14 cellular contexts compared by ENCODE assay signal in genomic region chr1:206704239-206704638, GRCh38. TPM values are rescaled to one million over a fixed set of nuclear protein-coding genes. Genes with fewer than 3 reads are reported as not detected.
A peak's percentile ranks its signal among the peaks of the same experiment; 100 is the strongest.
DNase-seq lines count a peak whose midpoint lies in the region; ATAC-seq, FAIRE-seq and TF ChIP-seq lines count a peak whose summit lies in the region.
"Had no signal": no experiment of that assay in that cellular context is flagged by ENCODE, and none has a peak within 500 bp of the region (broad histone marks: within the 10 kb centered on the region; RNA-seq: fewer than 3 reads in every experiment).

No MANE protein-coding gene starts in this region.

- CTCF ChIA-PET in GM12878 (lab: Yijun Ruan, JAX), result interaction anchor here (0.8 to 6.0 kb wide), 10 partner anchors 9 to 105 kb away, joined by 3 to 41 read pairs (median 6); no protein-coding TSS in a partner anchor

- RAD21 ChIA-PET in GM12878 (lab: Charles Lee; ENCODE audit: unreplicated experiment), result interaction anchor here (1.6 to 4.8 kb wide), 6 partner anchors 10 to 41 kb away, joined by 4 to 28 read pairs (median 8); no protein-coding TSS in a partner anchor

- no peaks in the 10 kb centered on the region; the same call in 1 of the 2 replicates for H3K27me3 ChIP-seq in KMS-11 (ENCODE audit: insufficient read depth, low read depth)
- no peaks in the 10 kb centered on the region for H3K27me3 ChIP-seq in GM12878 (replicated peaks in 1 of 2; ENCODE audit: control insufficient read depth in 2 of 2, insufficient read depth in 2 of 2, low read length in 1 of 2)
- no peaks in the 10 kb centered on the region for H3K27me3 ChIP-seq in brain microvascular endothelial cell (replicated peaks)
- H3K27me3 ChIP-seq: cardiac muscle cell had no signal

- no peaks in the 10 kb centered on the region for H3K9me3 Mint-ChIP-seq in activated CD4-positive, alpha-beta T cell treated with anti-CD3 and anti-CD28 coated beads, Interleukin-2, amount 10 ng/mL, durations not matched to agents 24 days and 14 days
- no peaks in the 10 kb centered on the region for H3K9me3 Mint-ChIP-seq in neural crest cell

- H3K9ac ChIP-seq in KMS-11 (no peak overlapping the region), GM12878 (ENCODE audit: control insufficient read depth, insufficient read depth, low read length) (no peak overlapping the region)

- intact Hi-C loops in activated CD4-positive, alpha-beta T cell treated with anti-CD3 and anti-CD28 coated beads, Interleukin-2, amount 10 ng/mL, durations not matched to agents 24 days and 14 days (cut with micrococcal nuclease), result no loop called here
- intact Hi-C loops in GM12878 (cut with micrococcal nuclease; ENCODE audit: unreplicated experiment), result no loop called here

- H2AFZ ChIP-seq in KMS-11 (ENCODE audit: low read depth) (no peak overlapping the region), GM12878 (ENCODE audit: control insufficient read depth, low read depth, low read length) (no peak overlapping the region)

- peak; percentile 35 for ATAC-seq in GM12878
- ATAC-seq in GM21526 (IDR thresholded peaks at IDR 0.05; ENCODE audit: low FRiP score, unreplicated experiment), result no peak

- peak overlapping the region; percentile 71 for H3K4me3 Mint-ChIP-seq in activated CD4-positive, alpha-beta T cell treated with anti-CD3 and anti-CD28 coated beads, Interleukin-2, amount 10 ng/mL, durations not matched to agents 24 days and 14 days
- H3K4me3 Mint-ChIP-seq in neural crest cell, result no peak overlapping the region

- H3K4me1 ChIP-seq in KMS-11 (ENCODE audit: low read depth, poor library complexity, severe bottlenecking), result peaks cover 91% of the 10 kb centered on the region
- peaks cover 59% of the 10 kb centered on the region for H3K4me1 ChIP-seq in GM12878 (ENCODE audit: control insufficient read depth, insufficient read depth, low read length)

- H3K4me2 ChIP-seq in KMS-11, result peak overlapping the region; percentile 55
- H3K4me2 ChIP-seq in GM12878 (ENCODE audit: control insufficient read depth, insufficient read depth), result peak overlapping the region; percentile 86

- H3K36me3 Mint-ChIP-seq in activated CD4-positive, alpha-beta T cell treated with anti-CD3 and anti-CD28 coated beads, Interleukin-2, amount 10 ng/mL, durations not matched to agents 24 days and 14 days (ENCODE audit: low read depth), result peaks cover 14% of the 10 kb centered on the region
- H3K36me3 Mint-ChIP-seq in neural crest cell (ENCODE audit: low read depth), result no peaks in the 10 kb centered on the region

- H3K4me3 ChIP-seq in KMS-11 (IDR thresholded peaks at IDR 0.05; ENCODE audit: insufficient read depth, low read depth, low read length) (peak overlapping the region; percentile 43), GM12878 (peak overlapping the region; percentile 5; the same call in 1 of the 2 replicates), brain microvascular endothelial cell (ENCODE audit: low read depth, low read length) (no peak overlapping the region)
- H3K4me3 ChIP-seq: cardiac muscle cell had no signal

- H3K27me3 Mint-ChIP-seq in activated CD4-positive, alpha-beta T cell treated with anti-CD3 and anti-CD28 coated beads, Interleukin-2, amount 10 ng/mL, durations not matched to agents 24 days and 14 days, result no peaks in the 10 kb centered on the region
- no peaks in the 10 kb centered on the region for H3K27me3 Mint-ChIP-seq in neural crest cell (ENCODE audit: low read depth)

- SMC1A ChIA-PET in GM12878 (lab: Charles Lee; ENCODE audit: uncharacterized antibody, unreplicated experiment), result interaction anchor here (0.6 to 17.9 kb wide), 10 partner anchors 11 to 97 kb away, joined by 3 to 222 read pairs (median 11); partner anchors contain the start of gene DYRK3

- TF ChIP-seq EP300 in GM12878 (IDR thresholded peaks at IDR 0.05; ENCODE audit: borderline replicate concordance in 1 of 2, control insufficient read depth in 1 of 2, low read depth in 2 of 2, low read length in 2 of 2), result no peak

- H4K20me1 ChIP-seq in KMS-11 (ENCODE audit: insufficient read depth), result no peaks in the 10 kb centered on the region; the same call in 1 of the 2 replicates
- peaks cover 42% of the 10 kb centered on the region for H4K20me1 ChIP-seq in GM12878 (ENCODE audit: control insufficient read depth, insufficient read depth)

- POLR2A ChIA-PET in GM12878 (lab: Charles Lee), result interaction anchor here (1.0 to 21.4 kb wide), 4 partner anchors 13 to 67 kb away, joined by 3 to 334 read pairs (median 29); partner anchors contain the start of genes IL19 and MAPKAPK2

- no peaks in the 10 kb centered on the region; the same call in 1 of the 2 replicates for H3K79me2 ChIP-seq in KMS-11 (ENCODE audit: insufficient read depth, low read depth)
- H3K79me2 ChIP-seq in GM12878 (ENCODE audit: control insufficient read depth, insufficient read depth, low read length), result peaks cover 78% of the 10 kb centered on the region

- no peak for TF ChIP-seq RAD21 in GM12878 (IDR thresholded peaks at IDR 0.05; ENCODE audit: insufficient read depth, low read depth, low read length)

- no peak for TF ChIP-seq CTCF in KMS-11 (conservative IDR thresholded peaks at IDR 0.05; ENCODE audit: low read depth, low read length)
- no peak for TF ChIP-seq CTCF in GM12878 (IDR thresholded peaks at IDR 0.05 in 2 of 3, conservative IDR thresholded peaks at IDR 0.05 in 1 of 3; ENCODE audit: control insufficient read depth in 2 of 3, extremely low read depth in 1 of 3, insufficient read depth in 1 of 3, low read depth in 3 of 3, low read length in 3 of 3)
- TF ChIP-seq CTCF in neural crest cell (conservative IDR thresholded peaks at IDR 0.05), result no peak
- TF ChIP-seq CTCF in brain microvascular endothelial cell (IDR thresholded peaks at IDR 0.05; ENCODE audit: low read depth, low read length, missing control alignments), result no peak

- TF ChIP-seq POLR2A in GM12878 (IDR thresholded peaks at IDR 0.05; ENCODE audit: low read depth, low read length), result no peak

- no TSS peak for BruUV-seq in GM12878 (replicated peaks; lab: Mats Ljungman, UMichigan)

- FAIRE-seq in GM12878 (lab: Jason Lieb, UNC), result no peak
- FAIRE-seq: D721Med, endothelial cell of umbilical vein had no signal

- H3K27ac ChIP-seq in KMS-11, result no peak overlapping the region
- peak overlapping the region; percentile 59 for H3K27ac ChIP-seq in GM12878 (ENCODE audit: control insufficient read depth, insufficient read depth)
- H3K27ac ChIP-seq in brain microvascular endothelial cell, result no peak overlapping the region
- H3K27ac ChIP-seq: HL-60 had no signal

- peak; percentile 73 for DNase-seq in activated CD4-positive, alpha-beta T cell treated with anti-CD3 and anti-CD28 coated beads, Interleukin-2, amount 10 ng/mL, durations not matched to agents 24 days and 14 days
- no peak for DNase-seq in activated CD4-positive, alpha-beta T cell treated with anti-CD3 and anti-CD28 coated beads, Interleukin-2, amount 50 U/mL, for 48 hours
- DNase-seq in GM12878 (ENCODE audit: low read depth, low spot score) (no peak), neural crest cell (ENCODE audit: low read depth, low spot score) (no peak), brain microvascular endothelial cell (no peak), GM19238 (ENCODE audit: insufficient read length, low spot score) (no peak)
- DNase-seq: NCI-H2107, occipital lobe had no signal

- in situ Hi-C loops in GM12878 (cut with MboI) (no loop called here), brain microvascular endothelial cell (cut with HindIII; ENCODE audit: low pct_ligation_motif_present, low sequenced_read_pairs) (no loop called here)

- WGBS in GM12878 (ENCODE audit: insufficient coverage, insufficient replicate concordance, low lambda C conversion rate, missing lambda C conversion rate), result 19% methylated on average over 9 of the region's 9 CpGs

- H3K9me3 ChIP-seq in GM12878 (replicated peaks; ENCODE audit: control insufficient read depth, insufficient read depth, low read length), result no peaks in the 10 kb centered on the region

- peak overlapping the region; percentile 78 for H3K27ac Mint-ChIP-seq in activated CD4-positive, alpha-beta T cell treated with anti-CD3 and anti-CD28 coated beads, Interleukin-2, amount 10 ng/mL, durations not matched to agents 24 days and 14 days
- peak overlapping the region; percentile 69 for H3K27ac Mint-ChIP-seq in neural crest cell (ENCODE audit: unreplicated experiment)

- H3K36me3 ChIP-seq in KMS-11 (ENCODE audit: insufficient read depth) (no peaks in the 10 kb centered on the region), GM12878 (ENCODE audit: control insufficient read depth in 2 of 2, insufficient read depth in 2 of 2, low read length in 1 of 2) (peaks cover 0 to 10% of the 10 kb centered on the region in 2 experiments), brain microvascular endothelial cell (replicated peaks) (no peaks in the 10 kb centered on the region)
- H3K36me3 ChIP-seq: cardiac muscle cell had no signal

- peaks cover 88% of the 10 kb centered on the region for H3K4me1 Mint-ChIP-seq in activated CD4-positive, alpha-beta T cell treated with anti-CD3 and anti-CD28 coated beads, Interleukin-2, amount 10 ng/mL, durations not matched to agents 24 days and 14 days
- peaks cover 70% of the 10 kb centered on the region for H3K4me1 Mint-ChIP-seq in neural crest cell

TF ChIP-seq in GM12878, 131 proteins besides CTCF, POLR2A, EP300 and RAD21 (continues in another document):
- TF ChIP-seq SPI1 (IDR thresholded peaks at IDR 0.05; ENCODE audit: borderline replicate concordance, insufficient read depth, low read depth, low read length), result no peak
- no peak for TF ChIP-seq CHD4 (IDR thresholded peaks at IDR 0.05)
- no peak for TF ChIP-seq RBBP5 (conservative IDR thresholded peaks at IDR 0.05)

RNA-seq across cellular contexts. Expression of gene MAPKAPK2, which starts 19.5 kb away (rescaled TPM):
- total RNA-seq in activated CD4-positive, alpha-beta T cell treated with anti-CD3 and anti-CD28 coated beads, Interleukin-2, amount 10 ng/mL, durations not matched to agents 24 days and 14 days, result 95.1 and 97.4 TPM in 2 replicates
- 38.9 and 42.0 TPM in 2 replicates for total RNA-seq in GM12878 (2013; cell fraction: nucleolus; rRNA removed)
- total RNA-seq in GM12878 (2014; rRNA removed), result 59.9 and 62.6 TPM in 2 replicates
- 36.1 and 38.8 TPM in 2 replicates for total RNA-seq in GM12878 (2014; rRNA removed; fragmentation: Illumina TruSeq; extraction: Trizol)
- total RNA-seq in GM12878 (2021), result 92.2 and 93.0 TPM in 2 replicates
- 44.2 TPM for polyA plus RNA-seq in GM12878 (2011; ENCODE audit: low read depth)
- 51.0 and 71.7 TPM in 2 replicates for polyA plus RNA-seq in GM12878 (2011; rRNA removed)
- 83.8 and 84.4 TPM in 2 replicates for polyA plus RNA-seq in GM12878 (2011; cell fraction: cytosol; rRNA removed)
- 110 and 118 TPM in 2 replicates for polyA plus RNA-seq in GM12878 (2011; cell fraction: nucleus; rRNA removed)
- 44.4 and 63.5 TPM in 2 replicates for polyA plus RNA-seq in GM12878 (2012)
- polyA plus RNA-seq in GM12878 (2014; fragmentation: Illumina TruSeq; extraction: Trizol), result 66.8 and 70.6 TPM in 2 replicates
- polyA plus RNA-seq in GM12878 (2014; fragmentation: Nextera tagmentation; extraction: Ambion mirVana), result 1 to 10 TPM in 1 of 2 experiments, under 1 TPM in 1; 0.72 to 4.9 TPM
- 65.5 and 65.7 TPM in 2 replicates for polyA plus RNA-seq in GM12878 (2014; rRNA removed)
- 1 to 10 TPM; 4.2 to 6.2 TPM for polyA plus RNA-seq in GM12878 (2016; fragmentation: Nextera tagmentation; extraction: Ambion mirVana)
- 67.7 and 81.3 TPM in 2 replicates for polyA minus RNA-seq in GM12878 (2011; rRNA and poly(A)+ RNA removed)
- 25.1 and 29.4 TPM in 2 replicates for polyA minus RNA-seq in GM12878 (2011; cell fraction: cytosol; rRNA and poly(A)+ RNA removed)
- polyA minus RNA-seq in GM12878 (2011; cell fraction: nucleus; rRNA and poly(A)+ RNA removed), result 23.2 and 39.0 TPM in 2 replicates
- 77.7 and 78.7 TPM in 2 replicates for total RNA-seq in neural crest cell
